Comparison of ENCODE assay signal across 9 cellular contexts in the genomic region with DNA sequence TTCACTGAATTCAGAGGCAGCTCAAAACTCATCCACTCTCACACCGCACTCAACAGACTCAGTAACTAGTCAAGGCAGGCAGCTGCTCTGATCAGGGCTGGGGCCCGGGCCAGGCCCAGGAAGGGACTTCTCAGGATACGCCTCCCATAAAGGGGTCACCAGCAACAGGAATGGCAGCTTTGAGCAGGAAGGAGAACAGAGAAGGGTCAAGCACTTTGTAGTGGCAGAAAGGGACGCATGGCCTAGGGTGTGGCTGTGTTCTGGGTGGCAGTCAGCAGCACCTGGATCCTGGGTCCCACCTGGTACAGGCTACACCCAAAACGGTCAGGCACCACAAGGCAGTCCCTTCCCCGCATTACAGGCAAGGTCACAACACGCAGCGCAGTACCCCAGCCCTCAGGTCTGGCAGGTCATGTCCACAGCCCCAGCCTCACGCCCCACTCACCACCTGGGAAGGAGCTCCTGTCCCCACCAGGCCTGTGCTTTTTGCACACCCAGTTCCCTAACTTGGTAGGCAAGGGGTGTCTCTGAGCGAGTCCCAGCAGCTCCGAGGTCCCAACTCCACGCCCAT.
A peak's percentile ranks its signal among the peaks of the same experiment; 100 is the strongest.
DNase-seq lines count a peak whose midpoint lies in the region; ATAC-seq and TF ChIP-seq lines count a peak whose summit lies in the region.
"Had no signal": no experiment of that assay in that cellular context is flagged by ENCODE, and none has a peak within 500 bp of the region (broad histone marks: within the 10 kb centered on the region; RNA-seq: fewer than 3 reads in every experiment).

No MANE protein-coding gene starts in this region.

- DNase-seq in CD4-positive, alpha-beta T cell: no peak
- DNase-seq in chondrocyte (ENCODE audit: low spot score): peak; percentile 87
- DNase-seq in naive thymus-derived CD8-positive, alpha-beta T cell: no peak
- DNase-seq in lower leg skin (ENCODE audit: low spot score in 2 of 2): no peak
- no peak for DNase-seq in NCI-H748 (lab: John Stamatoyannopoulos, UW; ENCODE audit: unreplicated experiment)

- no peaks in the 10 kb centered on the region for H3K9me3 Mint-ChIP-seq in CD4-positive, alpha-beta T cell
- H3K9me3 Mint-ChIP-seq in chondrocyte (ENCODE audit: low read depth): no peaks in the 10 kb centered on the region
- no peaks in the 10 kb centered on the region for H3K9me3 Mint-ChIP-seq in naive thymus-derived CD8-positive, alpha-beta T cell

- H3K27ac Mint-ChIP-seq in CD4-positive, alpha-beta T cell: peak overlapping the region; percentile 98
- peak overlapping the region; percentile 96 for H3K27ac Mint-ChIP-seq in chondrocyte (ENCODE audit: unreplicated experiment)
- peak overlapping the region; percentile 37 to 99 (median 98) for H3K27ac Mint-ChIP-seq in naive thymus-derived CD8-positive, alpha-beta T cell

- TF ChIP-seq CTCF in CD4-positive, alpha-beta T cell (IDR thresholded peaks at IDR 0.05): no peak
- TF ChIP-seq CTCF in chondrocyte (IDR thresholded peaks at IDR 0.05) (peak; percentile 2), lower leg skin (IDR thresholded peaks at IDR 0.05) (no peak)

- intact Hi-C loops in CD4-positive, alpha-beta T cell (cut with DNase I, micrococcal nuclease): loop anchor here (2.0 to 5.0 kb wide), 4 partner anchors 14 to 170 kb away; no protein-coding TSS in a partner anchor
- intact Hi-C loops in lower leg skin (cut with DNase I; ENCODE audit: low total_unique reads): no loop called here

- H3K27me3 ChIP-seq in CD4-positive, alpha-beta T cell (ENCODE audit: control insufficient read depth, insufficient read depth, low read length): no peaks in the 10 kb centered on the region
- H3K27me3 ChIP-seq: pancreas had no signal

- no peaks in the 10 kb centered on the region for H3K27me3 Mint-ChIP-seq in CD4-positive, alpha-beta T cell
- no peaks in the 10 kb centered on the region for H3K27me3 Mint-ChIP-seq in chondrocyte (ENCODE audit: low read depth)
- H3K27me3 Mint-ChIP-seq in naive thymus-derived CD8-positive, alpha-beta T cell: no peaks in the 10 kb centered on the region

- H3K9me3 ChIP-seq in CD4-positive, alpha-beta T cell (ENCODE audit: control insufficient read depth, low read length): no peaks in the 10 kb centered on the region
- H3K9me3 ChIP-seq in KOPT-K1 (ENCODE audit: insufficient read depth, low read length, poor library complexity, severe bottlenecking): no peaks in the 10 kb centered on the region
- H3K9me3 ChIP-seq: pancreas had no signal

- H3K27ac ChIP-seq in CD4-positive, alpha-beta T cell (ENCODE audit: low read depth, low read length): peak overlapping the region; percentile 93
- peak overlapping the region; percentile 66 for H3K27ac ChIP-seq in KOPT-K1 (ENCODE audit: low read depth, low read length, poor library complexity, severe bottlenecking)
- H3K27ac ChIP-seq: pancreas had no signal

- H3K4me3 Mint-ChIP-seq in CD4-positive, alpha-beta T cell: peak overlapping the region; percentile 44
- H3K4me3 Mint-ChIP-seq in chondrocyte (ENCODE audit: unreplicated experiment): no peak overlapping the region
- H3K4me3 Mint-ChIP-seq in naive thymus-derived CD8-positive, alpha-beta T cell: peak overlapping the region; percentile 42 to 90 (median 83)

- CTCF ChIA-PET in CD4-positive, alpha-beta T cell (lab: Charles Lee): interaction anchor here (0.6 to 1.8 kb wide), 3 partner anchors 69 to 442 kb away, joined by 3 to 6 read pairs (median 3); partner anchors contain the start of gene SPG7

- H3K36me3 Mint-ChIP-seq in CD4-positive, alpha-beta T cell (ENCODE audit: low read depth): peaks cover 30% of the 10 kb centered on the region
- peaks cover 7% of the 10 kb centered on the region for H3K36me3 Mint-ChIP-seq in chondrocyte (ENCODE audit: low read depth)
- H3K36me3 Mint-ChIP-seq in naive thymus-derived CD8-positive, alpha-beta T cell: peaks cover 0 to 14% (median 0%) of the 10 kb centered on the region in 3 donors

- peaks cover 93% of the 10 kb centered on the region for H3K4me1 Mint-ChIP-seq in CD4-positive, alpha-beta T cell (ENCODE audit: low read depth)
- peaks cover 88% of the 10 kb centered on the region for H3K4me1 Mint-ChIP-seq in chondrocyte (ENCODE audit: low read depth)
- H3K4me1 Mint-ChIP-seq in naive thymus-derived CD8-positive, alpha-beta T cell: peaks cover 52 to 99% (median 96%) of the 10 kb centered on the region in 4 donors

- H3K4me3 ChIP-seq in lower leg skin (ENCODE audit: low read depth, poor library complexity, severe bottlenecking): no peak overlapping the region
- H3K4me3 ChIP-seq: pancreas had no signal

- no peak for ATAC-seq in CD4-positive, alpha-beta T cell (ENCODE audit: poor library complexity)
- no peak for ATAC-seq in naive thymus-derived CD8-positive, alpha-beta T cell
- no peak for ATAC-seq in GM19328 (IDR thresholded peaks at IDR 0.05; ENCODE audit: unreplicated experiment)
- ATAC-seq in GM21515 (IDR thresholded peaks at IDR 0.05; ENCODE audit: unreplicated experiment): no peak
- ATAC-seq: pancreas had no signal

- WGBS in lower leg skin, 2 donors: 71 to 77% methylated on average over 12 of the region's 12 CpGs

- POLR2A ChIA-PET in CD4-positive, alpha-beta T cell (lab: Charles Lee): interaction anchor here (1.1 to 3.8 kb wide), 6 partner anchors 45 to 217 kb away, joined by 3 to 16 read pairs (median 8); partner anchors contain the start of gene SPG7
- POLR2A ChIA-PET in naive thymus-derived CD8-positive, alpha-beta T cell (lab: Charles Lee): interaction anchor here (0.7 to 2.2 kb wide), 6 partner anchors 15 to 191 kb away, joined by 3 to 12 read pairs (median 4); partner anchors contain the start of gene SPG7

- H3K36me3 ChIP-seq in KOPT-K1 (ENCODE audit: insufficient read depth, low read length): peaks cover 36% of the 10 kb centered on the region

- no peak for TF ChIP-seq POLR2A in lower leg skin (IDR thresholded peaks at IDR 0.05)
